Comparison of ENCODE assay signal across 8 cellular contexts in genomic region chr6:30689985-30690384, GRCh38. TPM values are rescaled to one million over a fixed set of nuclear protein-coding genes. Genes with fewer than 3 reads are reported as not detected.
DNase-seq lines count a peak whose midpoint lies in the region; ATAC-seq and TF ChIP-seq lines count a peak whose summit lies in the region.

No MANE protein-coding gene starts in this region.

- no peak for TF ChIP-seq POLR2A in gastrocnemius medialis (IDR thresholded peaks at IDR 0.05)

- no peaks in the 10 kb centered on the region for H3K27me3 Mint-ChIP-seq in T-cell

- in situ Hi-C loops in gastrocnemius medialis (cut with MboI; ENCODE audit: low sequenced_read_pairs in 4 of 4), result loop anchor here in 1 of 4 donors (10.0 kb wide), 1 partner anchor 135 kb away; no protein-coding TSS in a partner anchor

- intact Hi-C loops in gastrocnemius medialis (cut with DNase I; ENCODE audit: low total_unique reads), result loop anchor here (2.0 to 5.0 kb wide), 3 partner anchors 17 to 507 kb away; partner anchors contain the start of genes DDR1 and DHX16

- peak overlapping the region; percentile 93 to 99 (median 97) for H3K27ac ChIP-seq in gastrocnemius medialis

- ATAC-seq in T-cell (replicated peaks in 1 of 4), result no peak
- ATAC-seq in gastrocnemius medialis, result no peak
- no peak for ATAC-seq in HG02970 (IDR thresholded peaks at IDR 0.05; ENCODE audit: low FRiP score, unreplicated experiment)
- no peak for ATAC-seq in HG03039 (IDR thresholded peaks at IDR 0.05; ENCODE audit: unreplicated experiment)
- no peak for ATAC-seq in GM18873 (IDR thresholded peaks at IDR 0.05; ENCODE audit: low FRiP score, unreplicated experiment)

- H3K27ac Mint-ChIP-seq in T-cell, result peak overlapping the region; percentile 83 to 88

- no peak for TF ChIP-seq CTCF in GM12875 (IDR thresholded peaks at IDR 0.05; ENCODE audit: borderline replicate concordance, insufficient read depth, low read depth, low read length)
- no peak for TF ChIP-seq CTCF in fibroblast of villous mesenchyme (IDR thresholded peaks at IDR 0.05; ENCODE audit: insufficient read depth, low read depth, low read length)
- no peak for TF ChIP-seq CTCF in gastrocnemius medialis (IDR thresholded peaks at IDR 0.05 in 4 of 5, conservative IDR thresholded peaks at IDR 0.05 in 1 of 5)

- H3K36me3 ChIP-seq in gastrocnemius medialis, result peaks cover 0 to 4% of the 10 kb centered on the region in 2 donors

- CTCF ChIA-PET in T-cell (lab: Charles Lee), result no interaction called here

- H3K4me3 Mint-ChIP-seq in T-cell, result peak overlapping the region; percentile 86 to 96 (median 92)

- peaks cover 34 to 40% of the 10 kb centered on the region in 2 donors for H3K4me1 ChIP-seq in gastrocnemius medialis

- peaks cover 0 to 2% (median 0%) of the 10 kb centered on the region in 3 donors for H3K27me3 ChIP-seq in gastrocnemius medialis

- H3K36me3 Mint-ChIP-seq in T-cell, result no peaks in the 10 kb centered on the region

- DNase-seq in T-cell (no peak), fibroblast of villous mesenchyme (ENCODE audit: low read depth) (no peak), gastrocnemius medialis (no peak), NCI-H2029 treated with DMSO at 0.1 percent for 48 hours (lab: John Stamatoyannopoulos, UW) (no peak)

- H3K4me3 ChIP-seq in GM12875 (ENCODE audit: low read depth, low read length), result peak overlapping the region; percentile 76
- H3K4me3 ChIP-seq in fibroblast of villous mesenchyme (ENCODE audit: low read depth, low read length), result peak overlapping the region; percentile 95
- H3K4me3 ChIP-seq in gastrocnemius medialis, result peak overlapping the region; percentile 72 to 91 (median 76)

- no peaks in the 10 kb centered on the region for H3K9me3 Mint-ChIP-seq in T-cell

- H3K9me3 ChIP-seq in gastrocnemius medialis, result no peaks in the 10 kb centered on the region

- H3K4me1 Mint-ChIP-seq in T-cell, result peaks cover 41 to 58% (median 46%) of the 10 kb centered on the region in 3 donors

- POLR2A ChIA-PET in T-cell (lab: Charles Lee), result interaction anchor here in 1 of 2 donors (0.6 kb wide), 1 partner anchor 43 kb away, joined by 5 read pairs; no protein-coding TSS in a partner anchor

RNA-seq across cellular contexts. Expression of gene NRM, which starts 0.8 kb away (rescaled TPM):
- total RNA-seq in T-cell (1 to 10 TPM; 4.2 to 6.9 (median 5.5) TPM), fibroblast of villous mesenchyme (3.5 and 5.5 TPM in 2 replicates), gastrocnemius medialis (1 to 10 TPM in 3 of 4 donors, under 1 TPM in 1; 0.32 to 2.0 (median 1.4) TPM)

RNA-seq across cellular contexts. Expression of gene PPP1R18, which starts 3.5 kb away (rescaled TPM):
- total RNA-seq in T-cell (100 to 1,000 TPM; 109 to 177 (median 156) TPM), fibroblast of villous mesenchyme (56.6 and 59.3 TPM in 2 replicates), gastrocnemius medialis (10 to 100 TPM in 3 of 4 donors, 1 to 10 TPM in 1; 4.4 to 16.9 (median 12.4) TPM)

RNA-seq across cellular contexts. Expression of gene DHX16, which starts 17.2 kb away (rescaled TPM):
- total RNA-seq in T-cell, result 10 to 100 TPM; 29.0 to 51.9 (median 46.2) TPM
- 32.0 and 32.2 TPM in 2 replicates for total RNA-seq in fibroblast of villous mesenchyme
- total RNA-seq in gastrocnemius medialis, result 10 to 100 TPM; 39.1 to 74.8 (median 49.4) TPM

RNA-seq across cellular contexts. Expression of gene MDC1, which starts 27.1 kb away (rescaled TPM):
- total RNA-seq in T-cell, result 10 to 100 TPM; 42.3 to 69.7 (median 53.4) TPM
- total RNA-seq in fibroblast of villous mesenchyme, result 3.2 and 4.7 TPM in 2 replicates
- total RNA-seq in gastrocnemius medialis, result 1 to 10 TPM; 3.6 to 8.9 (median 6.2) TPM

RNA-seq across cellular contexts. Expression of gene TUBB, which starts 30.2 kb away (rescaled TPM):
- 100 to 1,000 TPM; 108 to 246 (median 202) TPM for total RNA-seq in T-cell
- total RNA-seq in fibroblast of villous mesenchyme, result 590 and 713 TPM in 2 replicates
- total RNA-seq in gastrocnemius medialis, result 100 to 1,000 TPM in 3 of 4 donors, 10 to 100 TPM in 1; 79.7 to 294 (median 193) TPM
